ENCODE assay signal across 8 cellular contexts in the genomic region with DNA sequence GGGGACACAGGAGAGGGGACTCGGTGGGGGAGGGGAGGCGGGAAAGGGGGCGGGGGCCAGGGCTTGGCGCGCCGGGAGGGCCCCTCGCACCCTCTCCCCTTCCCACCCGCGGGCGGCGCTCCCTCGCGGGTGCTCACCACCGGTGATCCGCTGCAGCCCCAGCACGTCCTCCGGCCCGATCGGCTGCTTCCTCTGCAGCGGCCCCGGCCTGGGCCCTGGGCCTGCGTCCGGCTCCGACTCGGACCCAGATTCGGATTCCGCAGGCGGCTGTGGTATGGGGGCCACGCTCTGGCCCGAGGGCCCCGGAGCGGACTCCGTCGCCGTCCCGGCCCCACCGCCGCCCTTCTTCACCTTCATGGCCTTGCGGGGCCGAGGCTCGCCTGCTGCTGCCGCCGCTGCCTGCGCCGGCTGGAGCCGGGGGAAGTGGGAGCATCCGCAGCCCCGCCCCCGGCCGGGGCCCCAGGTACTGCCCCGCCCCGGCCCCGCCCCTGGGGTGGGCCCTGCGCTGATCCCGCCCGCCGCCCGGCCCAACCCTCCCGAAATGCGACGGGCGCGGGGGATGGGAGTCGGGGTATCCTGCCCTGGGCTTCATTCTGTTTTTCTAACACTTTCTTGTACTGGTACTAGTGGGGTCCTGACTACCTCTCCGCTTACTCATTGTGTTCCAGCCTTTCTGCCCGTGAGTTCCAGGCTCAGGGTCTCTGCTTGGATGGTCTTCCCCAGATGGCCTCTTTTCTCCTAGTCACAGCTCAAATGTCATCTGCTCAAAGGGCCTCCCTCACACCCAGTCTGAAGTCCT. TPM values are rescaled to one million over a fixed set of nuclear protein-coding genes. Genes with fewer than 3 reads are reported as not detected.
DNase-seq lines count a peak whose midpoint lies in the region; ATAC-seq lines count a peak whose summit lies in the region.

A gene (minus strand): TSS at position 424 of the 799 bp plus-strand sequence. CDS start 67 bp downstream, at position 357.

- POLR2A ChIA-PET in activated CD8-positive, alpha-beta T cell treated with anti-CD3 and anti-CD28 coated beads, Interleukin-2, amount 10 ng/mL, durations not matched to agents 7 days and 5 days (lab: Charles Lee): interaction anchor here (0.5 kb wide), 1 partner anchor 95 kb away, joined by 4 read pairs; no protein-coding TSS in a partner anchor

- peak within 1 kb of the TSS; percentile 91 for H3K4me3 Mint-ChIP-seq in activated CD8-positive, alpha-beta T cell treated with anti-CD3 and anti-CD28 coated beads, Interleukin-2, amount 10 ng/mL, durations not matched to agents 7 days and 5 days

- peaks cover 44% of the 10 kb centered on the region for H3K36me3 Mint-ChIP-seq in activated CD8-positive, alpha-beta T cell treated with anti-CD3 and anti-CD28 coated beads, Interleukin-2, amount 10 ng/mL, durations not matched to agents 7 days and 5 days (ENCODE audit: low read depth)

- H3K4me1 Mint-ChIP-seq in activated CD8-positive, alpha-beta T cell treated with anti-CD3 and anti-CD28 coated beads, Interleukin-2, amount 10 ng/mL, durations not matched to agents 7 days and 5 days (ENCODE audit: low read depth): peaks cover 49% of the 10 kb centered on the region

- H3K27ac Mint-ChIP-seq in activated CD8-positive, alpha-beta T cell treated with anti-CD3 and anti-CD28 coated beads, Interleukin-2, amount 10 ng/mL, durations not matched to agents 7 days and 5 days: peak within 1 kb of the TSS; percentile 90

- CTCF ChIA-PET in activated CD8-positive, alpha-beta T cell treated with anti-CD3 and anti-CD28 coated beads, Interleukin-2, amount 10 ng/mL, durations not matched to agents 7 days and 5 days (lab: Charles Lee): interaction anchor here (1.0 to 6.8 kb wide), 5 partner anchors 18 to 136 kb away, joined by 3 to 46 read pairs (median 6); a partner anchor contains a TSS

- peak; percentile 68 for DNase-seq in NCI-H2029 (lab: John Stamatoyannopoulos, UW)
- no peak for DNase-seq in NCI-H2029 treated with DMSO at 0.1 percent for 48 hours (lab: John Stamatoyannopoulos, UW)
- DNase-seq in NCI-H69 (lab: John Stamatoyannopoulos, UW): peak; percentile 92
- peak; percentile 82 for DNase-seq in activated CD8-positive, alpha-beta T cell treated with anti-CD3 and anti-CD28 coated beads, Interleukin-2, amount 10 ng/mL, durations not matched to agents 7 days and 5 days
- DNase-seq in effector CD8-positive, alpha-beta T cell (lab: John Stamatoyannopoulos, UW): peak; percentile 63
- peak; percentile 77 for DNase-seq in medulla oblongata (ENCODE audit: extremely low spot score)
- DNase-seq in stimulated activated CD4-positive, alpha-beta T cell treated with anti-CD3 and anti-CD28 coated beads, TNF-alpha, amount 100 ng/mL, for 48 hours (ENCODE audit: low read depth in 3 of 3): peak; percentile 52 to 75 (median 59)

- H3K9me3 Mint-ChIP-seq in activated CD8-positive, alpha-beta T cell treated with anti-CD3 and anti-CD28 coated beads, Interleukin-2, amount 10 ng/mL, durations not matched to agents 7 days and 5 days (ENCODE audit: insufficient read depth): no peaks in the 10 kb centered on the region

- peak; percentile 59 for ATAC-seq in HG03108 (IDR thresholded peaks at IDR 0.05; ENCODE audit: unreplicated experiment)
- ATAC-seq in activated CD8-positive, alpha-beta T cell treated with anti-CD3 and anti-CD28 coated beads, Interleukin-2, amount 10 ng/mL, durations not matched to agents 7 days and 5 days: peak; percentile 85

- no peaks in the 10 kb centered on the region for H3K27me3 Mint-ChIP-seq in activated CD8-positive, alpha-beta T cell treated with anti-CD3 and anti-CD28 coated beads, Interleukin-2, amount 10 ng/mL, durations not matched to agents 7 days and 5 days (ENCODE audit: low read depth)

RNA-seq across cellular contexts. Expression of the gene that starts here (rescaled TPM):
- 10 to 100 TPM; 41.6 to 48.1 TPM for total RNA-seq in activated CD8-positive, alpha-beta T cell treated with anti-CD3 and anti-CD28 coated beads, Interleukin-2, amount 10 ng/mL, durations not matched to agents 7 days and 5 days
